Comparison of ENCODE assay signal across 8 cellular contexts in genomic region chr19:47512183-47512947, GRCh38.
DNase-seq lines count a peak whose midpoint lies in the region; ATAC-seq and TF ChIP-seq lines count a peak whose summit lies in the region.

No MANE protein-coding gene starts in this region.

- TF ChIP-seq CTCF in WI38 (IDR thresholded peaks at IDR 0.05; ENCODE audit: low read depth, low read length) = no peak

- peak overlapping the region; percentile 38 for H3K27ac ChIP-seq in substantia nigra (ENCODE audit: low read depth, low read length, poor library complexity, severe bottlenecking)

- DNase-seq in SIG-M5 treated with dmso at 0.1 percent for 504 hours (lab: John Stamatoyannopoulos, UW; ENCODE audit: unreplicated experiment) (peak; percentile 14), SIG-M5 (lab: John Stamatoyannopoulos, UW) (no peak), iris pigment epithelial cell (ENCODE audit: low read depth) (peak; percentile 61), substantia nigra (lab: John Stamatoyannopoulos, UW) (no peak), germinal center (ENCODE audit: low spot score) (no peak)
- DNase-seq in stimulated activated CD4-positive, alpha-beta T cell treated with anti-CD3 and anti-CD28 coated beads, Interleukin-2, amount 100 ng/mL, for 48 hours = no peak

- peak overlapping the region; percentile 99 for H3K4me3 ChIP-seq in WI38 (ENCODE audit: low read depth, low read length)

- ATAC-seq in GM18870 (IDR thresholded peaks at IDR 0.05; ENCODE audit: unreplicated experiment) = no peak

Comparison
In these comparisons a context has a peak if more than half of its experiments do, and no peak if none do; other contexts are left out.
1. DNase-seq: peak in SIG-M5 treated with dmso at 0.1 percent for 504 hours (single experiment) and iris pigment epithelial cell (single experiment); none in SIG-M5 (single experiment), substantia nigra (0 of 49), germinal center (single experiment) and stimulated activated CD4-positive, alpha-beta T cell treated with anti-CD3 and anti-CD28 coated beads, Interleukin-2, amount 100 ng/mL, for 48 hours (0 of 2).